In genomic region chr1:172699111-172699510, GRCh38 we compare ENCODE assay signal across 9 cellular contexts. TPM values are rescaled to one million over a fixed set of nuclear protein-coding genes. Genes with fewer than 3 reads are reported as not detected.
DNase-seq lines count a peak whose midpoint lies in the region; ATAC-seq and TF ChIP-seq lines count a peak whose summit lies in the region.
"Had no signal": no experiment of that assay in that cellular context is flagged by ENCODE, and none has a peak within 500 bp of the region (broad histone marks: within the 10 kb centered on the region; RNA-seq: fewer than 3 reads in every experiment).

No MANE protein-coding gene starts in this region.

- no peaks in the 10 kb centered on the region for H3K27me3 ChIP-seq in dorsolateral prefrontal cortex
- H3K27me3 ChIP-seq: SJSA1 had no signal

- no peak for TF ChIP-seq CTCF in fibroblast of the aortic adventitia (IDR thresholded peaks at IDR 0.05; ENCODE audit: insufficient read depth, low read length)
- no peak for TF ChIP-seq CTCF in dorsolateral prefrontal cortex (IDR thresholded peaks at IDR 0.05 in 54 of 56, conservative IDR thresholded peaks at IDR 0.05 in 2 of 56; ENCODE audit: low read depth in 1 of 56, partially characterized antibody in 56 of 56)

- H3K4me1 Mint-ChIP-seq in activated CD8-positive, alpha-beta T cell treated with anti-CD3 and anti-CD28 coated beads, Interleukin-2, amount 10 ng/mL, durations not matched to agents 7 days and 5 days (ENCODE audit: low read depth), result no peaks in the 10 kb centered on the region

- peak overlapping the region; percentile 96 for H3K27ac Mint-ChIP-seq in activated CD8-positive, alpha-beta T cell treated with anti-CD3 and anti-CD28 coated beads, Interleukin-2, amount 10 ng/mL, durations not matched to agents 7 days and 5 days

- ATAC-seq in GM19452 (IDR thresholded peaks at IDR 0.05; ENCODE audit: unreplicated experiment), result peak; percentile 82
- ATAC-seq in activated CD8-positive, alpha-beta T cell treated with anti-CD3 and anti-CD28 coated beads, Interleukin-2, amount 10 ng/mL, durations not matched to agents 7 days and 5 days, result peak; percentile 85
- ATAC-seq in HG02763 (IDR thresholded peaks at IDR 0.05; ENCODE audit: unreplicated experiment), result no peak

- DNase-seq in HPDE6-E6E7 (ENCODE audit: extremely low spot score), result peak; percentile 67
- peak; percentile 86 for DNase-seq in activated CD8-positive, alpha-beta T cell treated with anti-CD3 and anti-CD28 coated beads, Interleukin-2, amount 10 ng/mL, durations not matched to agents 7 days and 5 days
- DNase-seq in fibroblast of the aortic adventitia (ENCODE audit: low read depth), result peak; percentile 22
- DNase-seq in stimulated activated CD8-positive, alpha-beta memory T cell treated with anti-CD3 and anti-CD28 coated beads, Interleukin-15, amount 100 ng/mL, for 4 hours (ENCODE audit: low read depth in 2 of 2), result peak; percentile 54 to 80
- no peak for DNase-seq in dorsolateral prefrontal cortex
- no peak for DNase-seq in G401 (ENCODE audit: low spot score)

- in situ Hi-C loops in G401 (cut with HindIII; ENCODE audit: low sequenced_read_pairs), result no loop called here

- CTCF ChIA-PET in activated CD8-positive, alpha-beta T cell treated with anti-CD3 and anti-CD28 coated beads, Interleukin-2, amount 10 ng/mL, durations not matched to agents 7 days and 5 days (lab: Charles Lee), result interaction anchor here (0.9 to 2.1 kb wide), 8 partner anchors 15 to 89 kb away, joined by 3 to 10 read pairs (median 6); no protein-coding TSS in a partner anchor

- intact Hi-C loops in dorsolateral prefrontal cortex (cut with DNase I), result no loop called here

- H3K4me3 ChIP-seq in fibroblast of the aortic adventitia (ENCODE audit: low read depth, low read length), result no peak overlapping the region
- H3K4me3 ChIP-seq in dorsolateral prefrontal cortex, result no peak overlapping the region
- H3K4me3 ChIP-seq: SJSA1 had no signal

- no peaks in the 10 kb centered on the region for H3K27me3 Mint-ChIP-seq in activated CD8-positive, alpha-beta T cell treated with anti-CD3 and anti-CD28 coated beads, Interleukin-2, amount 10 ng/mL, durations not matched to agents 7 days and 5 days (ENCODE audit: low read depth)

- no peaks in the 10 kb centered on the region for H3K9me3 Mint-ChIP-seq in activated CD8-positive, alpha-beta T cell treated with anti-CD3 and anti-CD28 coated beads, Interleukin-2, amount 10 ng/mL, durations not matched to agents 7 days and 5 days (ENCODE audit: insufficient read depth)

- H3K27ac ChIP-seq in dorsolateral prefrontal cortex, result no peak overlapping the region
- H3K27ac ChIP-seq: SJSA1 had no signal

- H3K4me3 Mint-ChIP-seq in activated CD8-positive, alpha-beta T cell treated with anti-CD3 and anti-CD28 coated beads, Interleukin-2, amount 10 ng/mL, durations not matched to agents 7 days and 5 days, result peak overlapping the region; percentile 55

- POLR2A ChIA-PET in activated CD8-positive, alpha-beta T cell treated with anti-CD3 and anti-CD28 coated beads, Interleukin-2, amount 10 ng/mL, durations not matched to agents 7 days and 5 days (lab: Charles Lee), result interaction anchor here (0.6 to 1.6 kb wide), 4 partner anchors 10 to 60 kb away, joined by 3 to 6 read pairs (median 5); no protein-coding TSS in a partner anchor

- H3K36me3 Mint-ChIP-seq in activated CD8-positive, alpha-beta T cell treated with anti-CD3 and anti-CD28 coated beads, Interleukin-2, amount 10 ng/mL, durations not matched to agents 7 days and 5 days (ENCODE audit: low read depth), result peaks cover 10% of the 10 kb centered on the region

RNA-seq across cellular contexts. Expression of gene FASLG, which starts 40.2 kb away (rescaled TPM):
- total RNA-seq in activated CD8-positive, alpha-beta T cell treated with anti-CD3 and anti-CD28 coated beads, Interleukin-2, amount 10 ng/mL, durations not matched to agents 7 days and 5 days, result 1 to 10 TPM; 6.2 to 6.5 TPM
- total RNA-seq in fibroblast of the aortic adventitia (ENCODE audit: low replicate concordance) (not detected in 2 replicates), dorsolateral prefrontal cortex (under 1 TPM in 9 of 120 experiments, not detected in 111; 0.24 to 0.83 (median 0.43) TPM)
- not detected in 2 replicates for total RNA-seq in G401 (2014; rRNA removed; shearing (Covaris generic))
- total RNA-seq: SJSA1 had no signal

Comparison
In these comparisons a context has a peak if more than half of its experiments do, and no peak if none do; other contexts are left out.
1. DNase-seq: peak in HPDE6-E6E7 (single experiment), activated CD8-positive, alpha-beta T cell treated with anti-CD3 and anti-CD28 coated beads, Interleukin-2, amount 10 ng/mL, durations not matched to agents 7 days and 5 days (single experiment), fibroblast of the aortic adventitia (single experiment) and stimulated activated CD8-positive, alpha-beta memory T cell treated with anti-CD3 and anti-CD28 coated beads, Interleukin-15, amount 100 ng/mL, for 4 hours (2 of 2); none in dorsolateral prefrontal cortex (0 of 10) and G401 (single experiment).